In genomic region chr18:30870466-30870865, GRCh38 we compare ENCODE assay signal across 25 cellular contexts.
"Had no signal": no experiment of that assay in that cellular context is flagged by ENCODE, and none has a peak within 500 bp of the region (broad histone marks: within the 10 kb centered on the region; RNA-seq: fewer than 3 reads in every experiment).

No MANE protein-coding gene starts in this region.

- H3K4me3 ChIP-seq: dorsolateral prefrontal cortex, gastroesophageal sphincter, heart right ventricle, left lung, lower lobe of right lung, ovary, sigmoid colon, stomach, thyroid gland, vagina had no signal

- H3K9me3 ChIP-seq: gastroesophageal sphincter, left lung, lower lobe of right lung, ovary, sigmoid colon, stomach, thyroid gland, vagina had no signal

- H3K4me1 ChIP-seq: gastroesophageal sphincter, left lung, lower lobe of right lung, sigmoid colon, stomach, thyroid gland, vagina had no signal

- H3K9me3 Mint-ChIP-seq: memory B cell had no signal

- H3K4me3 Mint-ChIP-seq: memory B cell; natural killer cell; stimulated activated effector memory CD8-positive, alpha-beta T cell treated with anti-CD3 and anti-CD28 coated beads, Interleukin-12 subunit alpha, Interleukin-12 subunit beta, amount 100 ng/mL, for 72 hours had no signal

- H3K36me3 ChIP-seq: gastroesophageal sphincter, heart right ventricle, left lung, lower lobe of right lung, ovary, sigmoid colon, stomach, thyroid gland, vagina had no signal

- H3K27me3 ChIP-seq: dorsolateral prefrontal cortex, gastroesophageal sphincter, heart right ventricle, left lung, ovary, sigmoid colon, stomach, thyroid gland, vagina had no signal

- H3K4me1 Mint-ChIP-seq: memory B cell; natural killer cell; stimulated activated effector memory CD8-positive, alpha-beta T cell treated with anti-CD3 and anti-CD28 coated beads, Interleukin-12 subunit alpha, Interleukin-12 subunit beta, amount 100 ng/mL, for 72 hours had no signal

- H3K36me3 Mint-ChIP-seq: memory B cell; natural killer cell; stimulated activated effector memory CD8-positive, alpha-beta T cell treated with anti-CD3 and anti-CD28 coated beads, Interleukin-12 subunit alpha, Interleukin-12 subunit beta, amount 100 ng/mL, for 72 hours had no signal

- H3K27me3 Mint-ChIP-seq: memory B cell had no signal

- H3K27ac Mint-ChIP-seq: memory B cell; natural killer cell; stimulated activated effector memory CD8-positive, alpha-beta T cell treated with anti-CD3 and anti-CD28 coated beads, Interleukin-12 subunit alpha, Interleukin-12 subunit beta, amount 100 ng/mL, for 72 hours had no signal

- DNase-seq: dorsolateral prefrontal cortex; effector CD4-positive, alpha-beta T cell; foreskin fibroblast; heart right ventricle; hippocampal formation; left cardiac atrium; left lung; lower lobe of right lung; natural killer cell; occipital lobe; ovary; posterior cingulate gyrus; retina; sigmoid colon; stimulated activated CD4-positive, alpha-beta T cell treated with anti-CD3 and anti-CD28 coated beads, Interleukin-2, amount 100 ng/mL, for 24 hours; stimulated activated CD4-positive, alpha-beta T cell treated with anti-CD3 and anti-CD28 coated beads, Interleukin-4, amount 100 ng/mL, for 24 hours; stimulated activated naive CD4-positive, alpha-beta T cell treated with Interleukin-2 at 50 U/mL for 16 hours; stomach; thyroid gland; trophoblast cell had no signal

- H3K27ac ChIP-seq: dorsolateral prefrontal cortex, epithelial cell of prostate, gastroesophageal sphincter, left lung, lower lobe of right lung, ovary, sigmoid colon, stomach, thyroid gland, vagina had no signal
